Comparison of ENCODE assay signal across 21 cellular contexts in genomic region chr7:122901250-122901649, GRCh38. TPM values are rescaled to one million over a fixed set of nuclear protein-coding genes. Genes with fewer than 3 reads are reported as not detected.
"Had no signal": no experiment of that assay in that cellular context is flagged by ENCODE, and none has a peak within 500 bp of the region (broad histone marks: within the 10 kb centered on the region; RNA-seq: fewer than 3 reads in every experiment).

No MANE protein-coding gene starts in this region.

- H3K27me3 ChIP-seq: gastroesophageal sphincter, heart left ventricle, ovary had no signal

- H3K4me3 ChIP-seq: gastroesophageal sphincter, heart left ventricle, ovary, psoas muscle had no signal

- H3K27ac ChIP-seq: epithelial cell of prostate, gastroesophageal sphincter, heart left ventricle, ovary, psoas muscle had no signal

- H3K4me1 ChIP-seq: gastroesophageal sphincter, heart left ventricle, psoas muscle had no signal

- H3K4me1 Mint-ChIP-seq: memory B cell; naive thymus-derived CD4-positive, alpha-beta T cell; stimulated activated naive CD8-positive, alpha-beta T cell treated with anti-CD3 and anti-CD28 coated beads, Interleukin-15, amount 100 ng/mL, for 72 hours had no signal

- H3K27me3 Mint-ChIP-seq: effector memory CD8-positive, alpha-beta T cell; memory B cell; naive thymus-derived CD4-positive, alpha-beta T cell; stimulated activated naive CD8-positive, alpha-beta T cell treated with anti-CD3 and anti-CD28 coated beads, Interleukin-15, amount 100 ng/mL, for 72 hours had no signal

- H3K36me3 Mint-ChIP-seq: activated naive CD4-positive, alpha-beta T cell treated with anti-CD3 and anti-CD28 coated beads, Interleukin-2, amount 50 U/mL, for 72 hours; memory B cell; naive thymus-derived CD4-positive, alpha-beta T cell had no signal

- H3K36me3 ChIP-seq: gastroesophageal sphincter, heart left ventricle, ovary had no signal

- DNase-seq: activated CD4-positive, alpha-beta T cell treated with anti-CD3 and anti-CD28 coated beads, Interleukin-2, amount 50 U/mL, for 4 hours; activated gamma-delta T cell; amniotic stem cell; effector memory CD8-positive, alpha-beta T cell; heart left ventricle; kidney; left ventricle myocardium superior; naive thymus-derived CD4-positive, alpha-beta T cell; ovary; psoas muscle; right cardiac atrium; small intestine; stimulated activated CD4-positive, alpha-beta T cell treated with anti-CD3 and anti-CD28 coated beads, Interleukin-4, amount 100 ng/mL, for 1 hour; stimulated activated naive CD8-positive, alpha-beta T cell treated with anti-CD3 and anti-CD28 coated beads, Interleukin-15, amount 100 ng/mL, for 72 hours; trophoblast cell had no signal

- H3K9me3 ChIP-seq: gastroesophageal sphincter, heart left ventricle, ovary, psoas muscle had no signal

- H3K9me3 Mint-ChIP-seq: memory B cell; stimulated activated naive CD8-positive, alpha-beta T cell treated with anti-CD3 and anti-CD28 coated beads, Interleukin-15, amount 100 ng/mL, for 72 hours; T-helper 2 cell treated with Interferon-gamma antibody and Interleukin-4, amounts not matched to agents 5 μg/mL and 100 μg/mL, for 36 hours had no signal

- H3K27ac Mint-ChIP-seq: activated naive CD4-positive, alpha-beta T cell treated with anti-CD3 and anti-CD28 coated beads, Interleukin-2, amount 50 U/mL, for 72 hours; effector memory CD8-positive, alpha-beta T cell; memory B cell; naive thymus-derived CD4-positive, alpha-beta T cell; stimulated activated naive CD8-positive, alpha-beta T cell treated with anti-CD3 and anti-CD28 coated beads, Interleukin-15, amount 100 ng/mL, for 72 hours; T-helper 2 cell treated with Interferon-gamma antibody and Interleukin-4, amounts not matched to agents 5 μg/mL and 100 μg/mL, for 36 hours had no signal

- H3K4me3 Mint-ChIP-seq: effector memory CD8-positive, alpha-beta T cell; memory B cell; naive thymus-derived CD4-positive, alpha-beta T cell; stimulated activated naive CD8-positive, alpha-beta T cell treated with anti-CD3 and anti-CD28 coated beads, Interleukin-15, amount 100 ng/mL, for 72 hours; T-helper 2 cell treated with Interferon-gamma antibody and Interleukin-4, amounts not matched to agents 5 μg/mL and 100 μg/mL, for 36 hours had no signal

- ATAC-seq: activated naive CD4-positive, alpha-beta T cell treated with anti-CD3 and anti-CD28 coated beads, Interleukin-2, amount 50 U/mL, for 72 hours; effector memory CD8-positive, alpha-beta T cell; gastroesophageal sphincter; heart left ventricle; left ventricle myocardium superior; naive thymus-derived CD4-positive, alpha-beta T cell; psoas muscle; right cardiac atrium; stimulated activated naive CD8-positive, alpha-beta T cell treated with anti-CD3 and anti-CD28 coated beads, Interleukin-15, amount 100 ng/mL, for 72 hours had no signal

RNA-seq across cellular contexts. Expression of gene CADPS2, which starts 15.0 kb away (rescaled TPM):
- total RNA-seq: activated CD8-positive, alpha-beta memory T cell treated with anti-CD3 and anti-CD28 coated beads for 36 hours; activated naive CD4-positive, alpha-beta T cell treated with anti-CD3 and anti-CD28 coated beads, Interleukin-2, amount 50 U/mL, for 72 hours; naive thymus-derived CD4-positive, alpha-beta T cell had no signal
- polyA plus RNA-seq: naive thymus-derived CD4-positive, alpha-beta T cell had no signal
